In the genomic region with DNA sequence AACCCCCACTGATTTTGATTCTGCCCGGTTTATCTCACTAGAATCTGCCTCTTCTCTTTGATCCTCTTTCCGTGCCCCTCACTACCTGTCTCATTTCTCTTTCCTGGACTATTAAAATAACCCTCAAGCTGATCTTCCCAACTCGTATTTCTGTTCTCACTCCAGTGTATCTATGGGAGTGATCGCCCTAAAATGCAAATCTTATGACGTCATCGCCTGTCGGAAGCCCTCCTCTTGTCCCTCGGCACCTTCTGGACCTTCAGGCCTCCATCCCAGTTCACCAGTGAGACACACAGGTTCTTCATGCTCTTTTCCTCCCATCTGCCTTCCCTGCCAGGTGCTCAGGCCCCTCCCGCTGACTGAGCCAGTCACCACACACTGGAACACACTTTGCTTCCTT, we compare ENCODE assay signal across 31 cellular contexts.
"Had no signal": no experiment of that assay in that cellular context is flagged by ENCODE, and none has a peak within 500 bp of the region (broad histone marks: within the 10 kb centered on the region; RNA-seq: fewer than 3 reads in every experiment).

No MANE protein-coding gene starts in this region.

- H2AFZ ChIP-seq: parathyroid adenoma had no signal

- H3K27me3 ChIP-seq: uterus had no signal

- H3K4me1 ChIP-seq: esophagus squamous epithelium, heart right ventricle, lower lobe of right lung, parathyroid adenoma, suprapubic skin, transverse colon, upper lobe of right lung, uterus had no signal

- DNase-seq: dermis blood vessel endothelial cell; effector memory CD4-positive, alpha-beta T cell; erythroblast; esophagus squamous epithelium; foreskin melanocyte; glutamatergic neuron; heart right ventricle; hippocampal formation; kidney glomerular epithelial cell; left colon; left ventricle myocardium superior; lower lobe of right lung; naive thymus-derived CD8-positive, alpha-beta T cell; small intestine; stimulated activated CD4-positive, alpha-beta T cell treated with anti-CD3 and anti-CD28 coated beads, Interleukin-12 subunit alpha, Interleukin-12 subunit beta, amount 100 ng/mL, for 4 hours; stimulated activated CD4-positive, alpha-beta T cell treated with anti-CD3 and anti-CD28 coated beads, Interleukin-1b, Interleukin-23, amount 100 ng/mL, for 48 hours; stimulated activated CD4-positive, alpha-beta T cell treated with anti-CD3 and anti-CD28 coated beads, Interleukin-4, amount 100 ng/mL, for 1 hour; stimulated activated CD8-positive, alpha-beta memory T cell treated with anti-CD3 and anti-CD28 coated beads, Interleukin-4, amount 100 ng/mL, for 48 hours; stimulated activated naive CD4-positive, alpha-beta T cell; stimulated activated naive CD8-positive, alpha-beta T cell treated with anti-CD3 and anti-CD28 coated beads, Interleukin-15, amount 100 ng/mL, for 72 hours; transverse colon; upper lobe of right lung; uterus had no signal

- FAIRE-seq: endometrium, islet of Langerhans, small intestine had no signal

- H3K36me3 Mint-ChIP-seq: naive thymus-derived CD8-positive, alpha-beta T cell had no signal

- H3K4me1 Mint-ChIP-seq: naive thymus-derived CD8-positive, alpha-beta T cell; neural crest cell; stimulated activated naive CD8-positive, alpha-beta T cell treated with anti-CD3 and anti-CD28 coated beads, Interleukin-15, amount 100 ng/mL, for 72 hours had no signal

- ATAC-seq: heart right ventricle; left colon; left ventricle myocardium superior; lower lobe of right lung; naive thymus-derived CD8-positive, alpha-beta T cell; stimulated activated naive CD8-positive, alpha-beta T cell treated with anti-CD3 and anti-CD28 coated beads, Interleukin-15, amount 100 ng/mL, for 72 hours; upper lobe of right lung had no signal

- H3K79me2 ChIP-seq: parathyroid adenoma had no signal

- H3K9me3 ChIP-seq: esophagus squamous epithelium, lower lobe of right lung, neutrophil, suprapubic skin, transverse colon, upper lobe of right lung, uterus had no signal

- H3K27ac ChIP-seq: coronary artery, esophagus squamous epithelium, heart right ventricle, lower lobe of right lung, neutrophil, parathyroid adenoma, suprapubic skin, transverse colon, upper lobe of right lung, uterus had no signal

- H3K27ac Mint-ChIP-seq: naive thymus-derived CD8-positive, alpha-beta T cell; progenitor cell of endocrine pancreas; stimulated activated naive CD8-positive, alpha-beta T cell treated with anti-CD3 and anti-CD28 coated beads, Interleukin-15, amount 100 ng/mL, for 72 hours had no signal

- H3K9me3 Mint-ChIP-seq: naive thymus-derived CD8-positive, alpha-beta T cell; neural crest cell; stimulated activated naive CD8-positive, alpha-beta T cell treated with anti-CD3 and anti-CD28 coated beads, Interleukin-15, amount 100 ng/mL, for 72 hours had no signal

- H3K4me3 Mint-ChIP-seq: naive thymus-derived CD8-positive, alpha-beta T cell; neural crest cell; stimulated activated naive CD8-positive, alpha-beta T cell treated with anti-CD3 and anti-CD28 coated beads, Interleukin-15, amount 100 ng/mL, for 72 hours had no signal

- H3K36me3 ChIP-seq: esophagus squamous epithelium, heart right ventricle, lower lobe of right lung, neutrophil, suprapubic skin, transverse colon, upper lobe of right lung, uterus had no signal

- H3K4me3 ChIP-seq: coronary artery, esophagus squamous epithelium, heart right ventricle, lower lobe of right lung, suprapubic skin, transverse colon, upper lobe of right lung, uterus had no signal

- H3K9ac ChIP-seq: parathyroid adenoma had no signal
